ENCODE assay signal across 8 cellular contexts in genomic region chr1:154627247-154628121, GRCh38. TPM values are rescaled to one million over a fixed set of nuclear protein-coding genes. Genes with fewer than 3 reads are reported as not detected.
DNase-seq lines count a peak whose midpoint lies in the region; ATAC-seq and TF ChIP-seq lines count a peak whose summit lies in the region.

No MANE protein-coding gene starts in this region.

- peak overlapping the region; percentile 96 for H3K27ac ChIP-seq in smooth muscle cell (ENCODE audit: low read depth)

- H3K4me1 ChIP-seq in smooth muscle cell (ENCODE audit: low read depth) = peaks cover 2% of the 10 kb centered on the region

- H3K79me2 ChIP-seq in smooth muscle cell (ENCODE audit: low read depth) = peaks cover 50% of the 10 kb centered on the region

- WGBS in smooth muscle cell (ENCODE audit: low lambda C conversion rate) = under 1% methylated on average over 66 of the region's 71 CpGs

- H4K20me1 ChIP-seq in smooth muscle cell (ENCODE audit: low read depth) = peaks cover 39% of the 10 kb centered on the region

- in situ Hi-C loops in GM13976 (cut with MboI; ENCODE audit: low sequenced_read_pairs, unreplicated experiment) = no loop called here

- peaks cover 6% of the 10 kb centered on the region for H3F3A ChIP-seq in smooth muscle cell (ENCODE audit: low read depth)

- TF ChIP-seq CTCF in GM13976 (IDR thresholded peaks at IDR 0.05; ENCODE audit: borderline replicate concordance, control extremely low read depth, extremely low read depth, insufficient read depth, missing control alignments) (no peak), cardiac fibroblast (IDR thresholded peaks at IDR 0.05; ENCODE audit: low read depth, low read length) (no peak), smooth muscle cell (IDR thresholded peaks at IDR 0.05; ENCODE audit: borderline replicate concordance, insufficient read depth, poor library complexity, severe bottlenecking) (no peak)

- H2AFZ ChIP-seq in smooth muscle cell (ENCODE audit: low read depth) = peak overlapping the region; percentile 99

- DNase-seq in GM13976 (ENCODE audit: low spot score) (peak; percentile 85), NCI-H226 (peak; percentile 59), cardiac fibroblast (ENCODE audit: low read depth in 2 of 2) (peak; percentile 90 to 94), inferior parietal cortex (ENCODE audit: extremely low spot score) (peak; percentile 95), smooth muscle cell (lab: John Stamatoyannopoulos, UW; ENCODE audit: unreplicated experiment) (peak; percentile 43)
- peak; percentile 76 to 90 (median 86) for DNase-seq in activated CD4-positive, CD25-positive, alpha-beta regulatory T cell (lab: John Stamatoyannopoulos, UW)

- peaks cover 13% of the 10 kb centered on the region for H3K27me3 ChIP-seq in smooth muscle cell (ENCODE audit: low read depth)

- H3K4me2 ChIP-seq in smooth muscle cell = peak overlapping the region; percentile 87

- peak; percentile 48 for ATAC-seq in HG03095 (IDR thresholded peaks at IDR 0.05; ENCODE audit: unreplicated experiment)
- no peak for ATAC-seq in HG02870 (IDR thresholded peaks at IDR 0.05; ENCODE audit: unreplicated experiment)

- H3K9ac ChIP-seq in smooth muscle cell (ENCODE audit: low read depth) = peak overlapping the region; percentile 98

- H3K4me3 ChIP-seq in cardiac fibroblast (replicated peaks in 1 of 2; ENCODE audit: low read depth in 2 of 2, low read length in 2 of 2) (peak overlapping the region; percentile 92 to 96), smooth muscle cell (peak overlapping the region; percentile 94)

- no peaks in the 10 kb centered on the region for H3K9me3 ChIP-seq in smooth muscle cell (replicated peaks; ENCODE audit: low read depth)

- H3K36me3 ChIP-seq in smooth muscle cell (ENCODE audit: low read depth) = no peaks in the 10 kb centered on the region

RNA-seq across cellular contexts. Expression of gene ADAR, which starts 19.5 kb away (rescaled TPM):
- total RNA-seq in smooth muscle cell = 80.6 and 87.5 TPM in 2 replicates
- polyA plus RNA-seq in smooth muscle cell = 39.1 and 44.6 TPM in 2 replicates

RNA-seq across cellular contexts. Expression of gene CHRNB2, which starts 59.9 kb away (rescaled TPM):
- 1.8 TPM in 1 of 2 replicates, not detected in the other for total RNA-seq in smooth muscle cell
- polyA plus RNA-seq in smooth muscle cell = not detected in 2 replicates

Comparison
In these comparisons a context has a peak if more than half of its experiments do, and no peak if none do; other contexts are left out.
1. DNase-seq: peak in every context shown above with its lines; median percentile 95 in inferior parietal cortex; 92 in cardiac fibroblast; 86 in activated CD4-positive, CD25-positive, alpha-beta regulatory T cell; 85 in GM13976; 59 in NCI-H226; 43 in smooth muscle cell.